In the genomic region with DNA sequence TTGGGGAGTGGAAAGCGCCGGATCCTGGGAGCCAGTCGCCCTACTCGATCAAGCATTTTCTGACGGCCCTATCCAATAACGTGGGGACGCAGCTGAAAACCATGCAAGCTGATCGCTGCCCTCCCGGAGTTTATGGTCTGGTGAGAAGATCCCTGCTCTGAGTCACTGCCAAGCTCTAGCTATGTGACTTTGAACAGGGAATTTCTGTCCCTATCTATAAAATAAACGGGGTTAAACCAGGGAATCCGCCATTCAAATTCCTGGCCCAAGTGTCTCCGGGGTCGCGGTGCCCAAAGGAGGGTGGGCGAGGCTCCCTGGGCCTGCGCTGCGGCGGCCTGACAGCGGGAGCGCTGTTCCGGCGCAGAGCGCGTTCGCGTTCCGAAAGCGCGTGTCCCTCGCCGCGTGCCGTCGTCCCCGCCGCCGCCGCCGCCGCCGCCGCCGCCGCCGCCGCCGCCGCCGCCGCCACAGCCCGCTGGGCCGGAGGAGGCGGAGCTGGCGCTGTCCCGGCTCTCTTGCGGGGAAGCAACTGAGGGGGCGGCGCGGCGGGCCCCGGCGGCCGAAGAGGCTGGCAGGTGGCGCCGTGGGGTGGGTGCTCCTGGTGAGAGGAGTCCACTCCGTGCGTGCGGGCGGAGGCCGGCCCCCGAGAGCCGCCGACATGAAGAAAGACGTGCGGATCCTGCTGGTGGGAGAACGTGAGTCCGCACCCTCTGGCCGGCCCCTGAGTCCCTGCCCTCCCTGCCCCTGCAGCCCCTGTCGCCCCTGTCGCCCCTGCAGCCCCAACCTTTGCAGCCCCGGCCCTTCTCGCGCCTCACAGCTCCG, we compare ENCODE assay signal across 1 cellular context.
TF ChIP-seq lines count a peak whose summit lies in the region.

RHOT1 (plus strand) TSS at position 465 of the 819 bp plus-strand sequence; CDS start at position 656, 191 bp downstream.

TF ChIP-seq in IMR-90, 13 proteins besides CTCF, POLR2A, EP300 and RAD21:
- TF ChIP-seq MAZ (IDR thresholded peaks at IDR 0.05; ENCODE audit: borderline replicate concordance, low read depth, low read length) (peak; percentile 36; the same call in 1 of the 2 replicates), RFX5 (IDR thresholded peaks at IDR 0.05; ENCODE audit: low read depth, low read length) (no peak)
